Comparison of ENCODE assay signal across 8 cellular contexts in the genomic region with DNA sequence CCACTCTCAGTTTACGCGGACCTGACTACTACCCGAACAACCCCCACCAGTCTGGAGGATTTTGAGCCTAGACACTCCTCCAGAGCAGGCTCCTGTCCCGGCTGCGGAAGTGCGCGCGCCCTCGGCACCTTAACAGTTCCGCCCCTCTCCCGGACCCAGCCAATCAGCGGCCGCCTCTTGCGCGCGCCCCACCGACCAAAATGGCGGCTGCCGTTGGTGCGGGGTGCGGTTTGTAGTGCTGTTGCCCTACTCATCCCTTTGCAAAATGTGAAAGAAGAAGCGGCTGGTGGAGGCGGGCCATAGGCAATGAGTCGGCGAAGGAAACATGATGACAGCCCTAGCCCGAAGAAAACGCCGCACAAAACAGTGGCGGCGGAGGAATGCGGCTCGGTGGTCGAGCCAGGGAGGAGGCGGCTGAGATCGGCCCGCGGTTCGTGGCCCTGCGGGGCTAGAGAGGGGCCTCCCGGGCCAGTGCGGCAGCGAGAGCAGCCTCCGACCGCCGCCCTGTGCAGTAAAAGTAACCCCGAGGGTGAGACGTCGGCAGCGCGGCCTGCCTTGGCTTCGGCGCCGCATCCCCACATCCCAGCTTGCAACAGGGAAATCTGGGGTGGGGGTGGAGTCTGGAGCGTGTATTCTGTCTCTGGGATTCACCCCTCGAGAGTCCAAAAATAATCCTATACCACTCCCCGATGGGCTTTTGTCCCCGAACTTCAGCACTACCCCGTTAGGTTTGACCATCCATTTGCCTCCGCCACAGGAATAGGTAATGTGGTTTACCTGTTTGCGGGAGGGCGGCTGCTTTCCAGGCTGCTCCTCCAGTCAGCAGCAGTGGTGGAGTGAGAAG. TPM values are rescaled to one million over a fixed set of nuclear protein-coding genes. Genes with fewer than 3 reads are reported as not detected.
A peak's percentile ranks its signal among the peaks of the same experiment; 100 is the strongest.
DNase-seq lines count a peak whose midpoint lies in the region; ATAC-seq, FAIRE-seq and TF ChIP-seq lines count a peak whose summit lies in the region.

Gene ETAA1 (plus strand): TSS at position 191 of the 844 bp plus-strand sequence. CDS start 116 bp downstream, at position 307.

- no peaks in the 10 kb centered on the region for H3K27me3 Mint-ChIP-seq in WTC11 (ENCODE audit: low read depth)

- TF ChIP-seq CTCF in A673 (conservative IDR thresholded peaks at IDR 0.05; ENCODE audit: low read depth, low read length), result no peak
- no peak for TF ChIP-seq CTCF in WTC11 (IDR thresholded peaks at IDR 0.05)
- no peak for TF ChIP-seq CTCF in cardiac fibroblast (IDR thresholded peaks at IDR 0.05; ENCODE audit: low read depth, low read length)

- H3K4me1 ChIP-seq in A673 (ENCODE audit: insufficient read depth, low read length, poor library complexity, severe bottlenecking), result peaks cover 23% of the 10 kb centered on the region
- H3K4me1 ChIP-seq in small intestine (ENCODE audit: control insufficient read depth in 2 of 2, insufficient read depth in 1 of 2, low read depth in 1 of 2, low read length in 1 of 2), result no peaks in the 10 kb centered on the region

- H3K27me3 ChIP-seq in A673 (replicated peaks; ENCODE audit: insufficient read depth, low read depth, low read length, poor library complexity), result no peaks in the 10 kb centered on the region
- no peaks in the 10 kb centered on the region for H3K27me3 ChIP-seq in small intestine (ENCODE audit: control insufficient read depth in 2 of 2, insufficient read depth in 2 of 2, low read length in 2 of 2)

- ATAC-seq in GM18868 (IDR thresholded peaks at IDR 0.05; ENCODE audit: unreplicated experiment) (peak; percentile 99), HG03108 (IDR thresholded peaks at IDR 0.05; ENCODE audit: unreplicated experiment) (peak; percentile 100), WTC11 (peak; percentile 100)

- BruUV-seq in A673 (replicated peaks; lab: Mats Ljungman, UMichigan), result TSS peak; percentile 78

- H3K27ac ChIP-seq in A673 (ENCODE audit: low read depth, low read length, poor library complexity, severe bottlenecking) (peak within 1 kb of the TSS; percentile 85), small intestine (ENCODE audit: low read depth in 1 of 2, low read length in 1 of 2) (peak within 1 kb of the TSS; percentile 75 to 97)

- H3K4me3 Mint-ChIP-seq in WTC11, result peak within 1 kb of the TSS; percentile 98

- FAIRE-seq in small intestine (lab: Jason Lieb, UNC), result no peak

- H3K4me3 ChIP-seq in A673 (ENCODE audit: low read depth, low read length, poor library complexity, severe bottlenecking), result peak within 1 kb of the TSS; percentile 77
- peak within 1 kb of the TSS; percentile 75 to 83 for H3K4me3 ChIP-seq in cardiac fibroblast (replicated peaks in 1 of 2; ENCODE audit: low read depth in 2 of 2, low read length in 2 of 2)
- peak within 1 kb of the TSS; percentile 92 to 94 for H3K4me3 ChIP-seq in small intestine (ENCODE audit: low read depth in 1 of 2, low read length in 2 of 2)

- CTCF ChIA-PET in A673 (lab: Charles Lee), result no interaction called here
- CTCF ChIA-PET in WTC11 (lab: Charles Lee), result interaction anchor here (0.5 kb wide), 1 partner anchor 822 kb away, joined by 3 read pairs; no protein-coding TSS in a partner anchor

- peaks cover 13% of the 10 kb centered on the region for H3K36me3 Mint-ChIP-seq in WTC11

- H3K27ac Mint-ChIP-seq in WTC11, result peak within 1 kb of the TSS; percentile 99

- peak; percentile 96 for DNase-seq in A673 (ENCODE audit: low spot score)
- peak; percentile 95 for DNase-seq in NCI-H2227 (lab: John Stamatoyannopoulos, UW; ENCODE audit: unreplicated experiment)
- peak; percentile 91 for DNase-seq in WTC11 (ENCODE audit: low spot score)
- peak; percentile 93 to 94 for DNase-seq in cardiac fibroblast (ENCODE audit: low read depth in 2 of 2)
- peak; percentile 98 for DNase-seq in iPS-NIHi11 (ENCODE audit: low spot score)
- peak; percentile 92 for DNase-seq in small intestine

- intact Hi-C loops in A673 (cut with micrococcal nuclease; ENCODE audit: unreplicated experiment), result loop anchor here (5.0 kb wide), 1 partner anchor 820 kb away; no protein-coding TSS in a partner anchor

- no peaks in the 10 kb centered on the region for H3K9me3 ChIP-seq in A673 (ENCODE audit: low read depth, low read length, poor library complexity, severe bottlenecking)
- H3K9me3 ChIP-seq in small intestine (ENCODE audit: control insufficient read depth, low read depth), result no peaks in the 10 kb centered on the region

- 0% methylated on average over 60 to 61 of the region's 61 CpGs for WGBS in small intestine, 3 donors

- H3K36me3 ChIP-seq in A673 (ENCODE audit: insufficient read depth, low read length, poor library complexity, severe bottlenecking) (peaks cover 15% of the 10 kb centered on the region), small intestine (ENCODE audit: control insufficient read depth in 2 of 2, insufficient read depth in 2 of 2, low read length in 2 of 2) (no peaks in the 10 kb centered on the region)

- H3K4me1 Mint-ChIP-seq in WTC11, result peaks cover 33% of the 10 kb centered on the region

- POLR2A ChIA-PET in A673 (lab: Charles Lee; ENCODE audit: low non-redundant PET) (no interaction called here), WTC11 (lab: Charles Lee) (interaction anchor here (0.6 to 0.7 kb wide), 2 partner anchors 9 to 56 kb away, joined by 3 read pairs; no protein-coding TSS in a partner anchor)

- H3K9me3 Mint-ChIP-seq in WTC11, result no peaks in the 10 kb centered on the region

TF ChIP-seq in WTC11, 78 proteins besides CTCF, POLR2A, EP300 and RAD21 (continues in another document):
- TF ChIP-seq, protein P1, sequence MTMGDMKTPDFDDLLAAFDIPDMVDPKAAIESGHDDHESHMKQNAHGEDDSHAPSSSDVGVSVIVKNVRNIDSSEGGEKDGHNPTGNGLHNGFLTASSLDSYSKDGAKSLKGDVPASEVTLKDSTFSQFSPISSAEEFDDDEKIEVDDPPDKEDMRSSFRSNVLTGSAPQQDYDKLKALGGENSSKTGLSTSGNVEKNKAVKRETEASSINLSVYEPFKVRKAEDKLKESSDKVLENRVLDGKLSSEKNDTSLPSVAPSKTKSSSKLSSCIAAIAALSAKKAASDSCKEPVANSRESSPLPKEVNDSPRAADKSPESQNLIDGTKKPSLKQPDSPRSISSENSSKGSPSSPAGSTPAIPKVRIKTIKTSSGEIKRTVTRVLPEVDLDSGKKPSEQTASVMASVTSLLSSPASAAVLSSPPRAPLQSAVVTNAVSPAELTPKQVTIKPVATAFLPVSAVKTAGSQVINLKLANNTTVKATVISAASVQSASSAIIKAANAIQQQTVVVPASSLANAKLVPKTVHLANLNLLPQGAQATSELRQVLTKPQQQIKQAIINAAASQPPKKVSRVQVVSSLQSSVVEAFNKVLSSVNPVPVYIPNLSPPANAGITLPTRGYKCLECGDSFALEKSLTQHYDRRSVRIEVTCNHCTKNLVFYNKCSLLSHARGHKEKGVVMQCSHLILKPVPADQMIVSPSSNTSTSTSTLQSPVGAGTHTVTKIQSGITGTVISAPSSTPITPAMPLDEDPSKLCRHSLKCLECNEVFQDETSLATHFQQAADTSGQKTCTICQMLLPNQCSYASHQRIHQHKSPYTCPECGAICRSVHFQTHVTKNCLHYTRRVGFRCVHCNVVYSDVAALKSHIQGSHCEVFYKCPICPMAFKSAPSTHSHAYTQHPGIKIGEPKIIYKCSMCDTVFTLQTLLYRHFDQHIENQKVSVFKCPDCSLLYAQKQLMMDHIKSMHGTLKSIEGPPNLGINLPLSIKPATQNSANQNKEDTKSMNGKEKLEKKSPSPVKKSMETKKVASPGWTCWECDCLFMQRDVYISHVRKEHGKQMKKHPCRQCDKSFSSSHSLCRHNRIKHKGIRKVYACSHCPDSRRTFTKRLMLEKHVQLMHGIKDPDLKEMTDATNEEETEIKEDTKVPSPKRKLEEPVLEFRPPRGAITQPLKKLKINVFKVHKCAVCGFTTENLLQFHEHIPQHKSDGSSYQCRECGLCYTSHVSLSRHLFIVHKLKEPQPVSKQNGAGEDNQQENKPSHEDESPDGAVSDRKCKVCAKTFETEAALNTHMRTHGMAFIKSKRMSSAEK (CRISPR knock-in tag; IDR thresholded peaks at IDR 0.05; ENCODE audit: borderline replicate concordance), result no peak
- TF ChIP-seq PREB (CRISPR knock-in tag; IDR thresholded peaks at IDR 0.05; ENCODE audit: borderline replicate concordance) (no peak), ZNF138 (CRISPR knock-in tag; conservative IDR thresholded peaks at IDR 0.05) (no peak), HMGA2 (CRISPR knock-in tag; IDR thresholded peaks at IDR 0.05) (no peak), FOXJ3 (CRISPR knock-in tag; IDR thresholded peaks at IDR 0.05; ENCODE audit: borderline replicate concordance) (0 out of 2 replicates have a peak, but pooled peaks have one; percentile 28), MYBL2 (CRISPR knock-in tag; IDR thresholded peaks at IDR 0.05) (peak; percentile 82; the same call in 1 of the 2 replicates), GTF2I (CRISPR knock-in tag; conservative IDR thresholded peaks at IDR 0.05) (no peak)

RNA-seq across cellular contexts. Expression of gene ETAA1, which starts in this region (rescaled TPM):
- total RNA-seq in A673 (2021) (17.2 and 18.9 TPM in 2 replicates), WTC11 (2021) (23.8 to 27.3 TPM (median 24.6 TPM) in 3 replicates)
- polyA plus RNA-seq in small intestine, result 1 to 10 TPM; 3.2 to 5.4 (median 5.1) TPM

Comparison
In these comparisons a context has a peak if more than half of its experiments do, and no peak if none do; other contexts are left out.
1. Peak in every context shown above with its lines: DNase-seq, ATAC-seq, H3K4me3 ChIP-seq and H3K27ac ChIP-seq.